ENCODE assay signal across 33 cellular contexts in the genomic region with DNA sequence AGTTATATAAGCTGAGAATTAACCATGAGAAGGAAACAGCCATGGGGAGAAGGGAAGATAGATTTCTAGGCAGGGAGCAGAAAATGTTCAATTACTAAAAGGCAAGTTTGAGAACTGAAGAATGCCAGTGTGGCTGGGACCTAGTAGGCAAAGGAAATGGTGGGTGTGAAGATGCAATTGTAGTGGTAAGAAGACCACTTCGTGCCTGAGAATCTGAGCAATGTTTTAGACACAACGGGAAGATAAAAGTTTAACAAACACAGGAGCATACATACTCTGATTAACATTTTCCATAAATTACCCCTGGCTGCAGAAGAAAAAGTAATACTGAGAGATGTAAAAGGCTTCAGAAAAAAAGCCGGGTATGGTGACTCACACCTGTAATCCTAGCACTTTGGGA. TPM values are rescaled to one million over a fixed set of nuclear protein-coding genes. Genes with fewer than 3 reads are reported as not detected.
"Had no signal": no experiment of that assay in that cellular context is flagged by ENCODE, and none has a peak within 500 bp of the region (broad histone marks: within the 10 kb centered on the region; RNA-seq: fewer than 3 reads in every experiment).

No MANE protein-coding gene starts in this region.

- H3K27ac ChIP-seq: coronary artery, esophagus squamous epithelium, heart right ventricle, left lung, prostate gland, right atrium auricular region, suprapubic skin, transverse colon, upper lobe of right lung, uterus had no signal

- H3K36me3 ChIP-seq: esophagus squamous epithelium, heart right ventricle, left lung, prostate gland, right atrium auricular region, suprapubic skin, transverse colon, upper lobe of right lung, uterus had no signal

- H3K4me2 ChIP-seq: smooth muscle cell had no signal

- DNase-seq: dermis blood vessel endothelial cell; effector memory CD4-positive, alpha-beta T cell; erythroblast; esophagus squamous epithelium; foreskin melanocyte; glutamatergic neuron; heart right ventricle; hippocampal formation; left cardiac atrium; left lung; mesenchymal stem cell; mucosa of descending colon; naive B cell; nucleus accumbens; stimulated activated CD4-positive, alpha-beta T cell treated with anti-CD3 and anti-CD28 coated beads, Interleukin-12 subunit alpha, Interleukin-12 subunit beta, amount 100 ng/mL, for 4 hours; stimulated activated CD4-positive, alpha-beta T cell treated with anti-CD3 and anti-CD28 coated beads, Interleukin-1b, Interleukin-23, amount 100 ng/mL, for 48 hours; stimulated activated CD4-positive, alpha-beta T cell treated with anti-CD3 and anti-CD28 coated beads, Interleukin-4, amount 100 ng/mL, for 1 hour; stimulated activated naive CD4-positive, alpha-beta T cell treated with Interleukin-2 at 50 U/mL for 16 hours; transverse colon; upper lobe of right lung; uterus had no signal

- H3K27me3 ChIP-seq: heart right ventricle, left lung, right atrium auricular region, suprapubic skin, transverse colon, upper lobe of right lung, uterus had no signal

- H3K36me3 Mint-ChIP-seq: mesothelial cell of epicardium; naive B cell; natural killer cell treated with Interleukin-12 subunit alpha and Interleukin-12 subunit beta and Interleukin-15 and Interleukin-18, amount 100 ng/mL, for 72 hours; stimulated activated effector memory CD8-positive, alpha-beta T cell treated with anti-CD3 and anti-CD28 coated beads, Interleukin-12 subunit alpha, Interleukin-12 subunit beta, amount 100 ng/mL, for 72 hours had no signal

- H3K4me1 Mint-ChIP-seq: mesothelial cell of epicardium; naive B cell; stimulated activated effector memory CD8-positive, alpha-beta T cell treated with anti-CD3 and anti-CD28 coated beads, Interleukin-12 subunit alpha, Interleukin-12 subunit beta, amount 100 ng/mL, for 72 hours had no signal

- H3K9me3 Mint-ChIP-seq: mesothelial cell of epicardium; naive B cell; natural killer cell treated with Interleukin-12 subunit alpha and Interleukin-12 subunit beta and Interleukin-15 and Interleukin-18, amount 100 ng/mL, for 72 hours; stimulated activated effector memory CD8-positive, alpha-beta T cell treated with anti-CD3 and anti-CD28 coated beads, Interleukin-12 subunit alpha, Interleukin-12 subunit beta, amount 100 ng/mL, for 72 hours had no signal

- FAIRE-seq: islet of Langerhans had no signal

- H3K4me1 ChIP-seq: esophagus squamous epithelium, heart right ventricle, left lung, prostate gland, right atrium auricular region, suprapubic skin, transverse colon, upper lobe of right lung, uterus had no signal

- H3K27ac Mint-ChIP-seq: mesothelial cell of epicardium; natural killer cell treated with Interleukin-12 subunit alpha and Interleukin-12 subunit beta and Interleukin-15 and Interleukin-18, amount 100 ng/mL, for 72 hours; stimulated activated effector memory CD8-positive, alpha-beta T cell treated with anti-CD3 and anti-CD28 coated beads, Interleukin-12 subunit alpha, Interleukin-12 subunit beta, amount 100 ng/mL, for 72 hours had no signal

- H3K4me3 ChIP-seq: coronary artery, esophagus squamous epithelium, heart right ventricle, left lung, mucosa of descending colon, prostate gland, right atrium auricular region, smooth muscle cell, suprapubic skin, transverse colon, upper lobe of right lung, uterus had no signal

- ATAC-seq: heart right ventricle; left cardiac atrium; left lung; mucosa of descending colon; natural killer cell treated with Interleukin-12 subunit alpha and Interleukin-12 subunit beta and Interleukin-15 and Interleukin-18, amount 100 ng/mL, for 72 hours; sciatic nerve; stimulated activated effector memory CD8-positive, alpha-beta T cell treated with anti-CD3 and anti-CD28 coated beads, Interleukin-12 subunit alpha, Interleukin-12 subunit beta, amount 100 ng/mL, for 72 hours; upper lobe of right lung had no signal

- H3K4me3 Mint-ChIP-seq: mesothelial cell of epicardium; naive B cell; natural killer cell treated with Interleukin-12 subunit alpha and Interleukin-12 subunit beta and Interleukin-15 and Interleukin-18, amount 100 ng/mL, for 72 hours; stimulated activated effector memory CD8-positive, alpha-beta T cell treated with anti-CD3 and anti-CD28 coated beads, Interleukin-12 subunit alpha, Interleukin-12 subunit beta, amount 100 ng/mL, for 72 hours had no signal

- H3K9me3 ChIP-seq: esophagus squamous epithelium, heart right ventricle, left lung, mucosa of descending colon, prostate gland, right atrium auricular region, suprapubic skin, transverse colon, upper lobe of right lung, uterus had no signal

RNA-seq across cellular contexts. Expression of a gene that starts 18.1 kb away (rescaled TPM):
- total RNA-seq: kidney epithelial cell, mesothelial cell of epicardium, osteocyte had no signal
- polyA plus RNA-seq: smooth muscle cell had no signal
